In genomic region chr7:5500056-5500776, GRCh38 we compare ENCODE assay signal across 18 cellular contexts.
"Had no signal": no experiment of that assay in that cellular context is flagged by ENCODE, and none has a peak within 500 bp of the region (broad histone marks: within the 10 kb centered on the region; RNA-seq: fewer than 3 reads in every experiment).

No MANE protein-coding gene starts in this region.

- FAIRE-seq: frontal cortex, islet of Langerhans had no signal

- H3K36me3 ChIP-seq: breast epithelium, ovary had no signal

- H3K4me3 ChIP-seq: breast epithelium, heart left ventricle, left lung, ovary, stomach, thoracic aorta had no signal

- H3K27me3 ChIP-seq: breast epithelium, heart left ventricle, left lung, ovary, stomach had no signal

- H3K27ac Mint-ChIP-seq: activated CD4-positive, alpha-beta memory T cell treated with anti-CD3 and anti-CD28 coated beads for 36 hours; activated naive CD8-positive, alpha-beta T cell treated with anti-CD3 and anti-CD28 coated beads, Interleukin-2, amount 10 ng/mL, durations not matched to agents 7 days and 5 days; nephron had no signal

- ATAC-seq: activated T-cell treated with anti-CD3 and anti-CD28 coated beads, Interleukin-2, amount 50 U/mL, for 4 hours; heart left ventricle; left lung had no signal

- H3K27ac ChIP-seq: breast epithelium, heart left ventricle, left lung, ovary, stomach, thoracic aorta had no signal

- H3K4me1 Mint-ChIP-seq: nephron had no signal

- H3K9me3 Mint-ChIP-seq: activated CD4-positive, alpha-beta memory T cell treated with anti-CD3 and anti-CD28 coated beads for 36 hours; activated naive CD8-positive, alpha-beta T cell treated with anti-CD3 and anti-CD28 coated beads, Interleukin-2, amount 10 ng/mL, durations not matched to agents 7 days and 5 days; activated T-cell treated with anti-CD3 and anti-CD28 coated beads, Interleukin-2, amount 50 U/mL, for 4 hours; nephron had no signal

- H3K27me3 Mint-ChIP-seq: activated CD4-positive, alpha-beta memory T cell treated with anti-CD3 and anti-CD28 coated beads for 36 hours; activated naive CD8-positive, alpha-beta T cell treated with anti-CD3 and anti-CD28 coated beads, Interleukin-2, amount 10 ng/mL, durations not matched to agents 7 days and 5 days had no signal

- H3K9me3 ChIP-seq: breast epithelium, heart left ventricle, left lung, ovary, stomach, thoracic aorta had no signal

- DNase-seq: activated CD4-positive, alpha-beta memory T cell treated with anti-CD3 and anti-CD28 coated beads for 36 hours; activated CD4-positive, CD25-positive, alpha-beta regulatory T cell treated with anti-CD3 and anti-CD28 coated beads, Interleukin-2, amount 50 U/mL, for 72 hours; activated gamma-delta T cell; activated naive CD8-positive, alpha-beta T cell treated with anti-CD3 and anti-CD28 coated beads, Interleukin-2, amount 10 ng/mL, durations not matched to agents 7 days and 5 days; activated T-cell treated with anti-CD3 and anti-CD28 coated beads, Interleukin-2, amount 50 U/mL, for 4 hours; aorta; heart left ventricle; left lung; ovary; stimulated activated CD4-positive, alpha-beta T cell treated with anti-CD3 and anti-CD28 coated beads, Interleukin-15, amount 100 ng/mL, for 24 hours; stimulated activated CD4-positive, alpha-beta T cell treated with anti-CD3 and anti-CD28 coated beads, Interleukin-4, amount 100 ng/mL, for 24 hours; stomach; T-helper 9 cell had no signal

- H3K4me3 Mint-ChIP-seq: activated CD4-positive, alpha-beta memory T cell treated with anti-CD3 and anti-CD28 coated beads for 36 hours; activated naive CD8-positive, alpha-beta T cell treated with anti-CD3 and anti-CD28 coated beads, Interleukin-2, amount 10 ng/mL, durations not matched to agents 7 days and 5 days; activated T-cell treated with anti-CD3 and anti-CD28 coated beads, Interleukin-2, amount 50 U/mL, for 4 hours; nephron had no signal
